8 cellular contexts compared by ENCODE assay signal in genomic region chr2:136381722-136382633, GRCh38.
A peak's percentile ranks its signal among the peaks of the same experiment; 100 is the strongest.
DNase-seq lines count a peak whose midpoint lies in the region; ATAC-seq and TF ChIP-seq lines count a peak whose summit lies in the region.

No MANE protein-coding gene starts in this region.

- no peak overlapping the region for H3K56ac ChIP-seq in mesendoderm (ENCODE audit: low read length)

- H2BK120ac ChIP-seq in mesendoderm (ENCODE audit: low read depth, low read length): no peak overlapping the region

- no peaks in the 10 kb centered on the region for H3K27me3 ChIP-seq in mesendoderm (ENCODE audit: insufficient read depth, low read length, poor library complexity)

- no peak overlapping the region for H3K27ac ChIP-seq in mesendoderm (ENCODE audit: low read depth, low read length)

- CTCF ChIA-PET in activated naive CD4-positive, alpha-beta T cell treated with anti-CD3 and anti-CD28 coated beads for 36 hours (lab: Charles Lee): interaction anchor here (0.9 to 7.6 kb wide), 8 partner anchors 13 to 506 kb away, joined by 3 to 71 read pairs (median 6); partner anchors contain the start of gene MCM6

- H3K36me3 ChIP-seq in mesendoderm (ENCODE audit: control insufficient read depth, insufficient read depth, low read length): no peaks in the 10 kb centered on the region

- no peak overlapping the region for H3K18ac ChIP-seq in mesendoderm (ENCODE audit: low read length)

- no peak overlapping the region for H2BK5ac ChIP-seq in mesendoderm (ENCODE audit: low read length)

- H3K4ac ChIP-seq in mesendoderm (ENCODE audit: low read depth, low read length): no peak overlapping the region

- no peak overlapping the region for H3K4me2 ChIP-seq in mesendoderm (ENCODE audit: low read length)

- no peak overlapping the region for H3K9ac ChIP-seq in mesendoderm (ENCODE audit: low read length)

- no peak overlapping the region for H3K4me3 ChIP-seq in mesendoderm (ENCODE audit: low read length)

- no peak overlapping the region for H4K8ac ChIP-seq in mesendoderm (ENCODE audit: low read depth, low read length)

- DNase-seq in activated naive CD4-positive, alpha-beta T cell treated with anti-CD3 and anti-CD28 coated beads for 36 hours: peak; percentile 96
- DNase-seq in stimulated activated CD4-positive, alpha-beta T cell treated with anti-CD3 and anti-CD28 coated beads, TNF-alpha, amount 100 ng/mL, for 24 hours (ENCODE audit: low read depth in 3 of 3): peak; percentile 45 to 73 (median 61)
- DNase-seq in islet precursor cell (no peak), NCI-H2081 (lab: John Stamatoyannopoulos, UW) (no peak), mesendoderm (no peak)

- H3K27ac Mint-ChIP-seq in activated naive CD4-positive, alpha-beta T cell treated with anti-CD3 and anti-CD28 coated beads for 36 hours: peak overlapping the region; percentile 87

- intact Hi-C loops in activated naive CD4-positive, alpha-beta T cell treated with anti-CD3 and anti-CD28 coated beads for 36 hours (cut with micrococcal nuclease): loop anchor here (1.0 to 10.0 kb wide), 20 partner anchors 20 to 1464 kb away; partner anchors contain the start of genes CCNT2, DARS1, MCM6 and R3HDM1

- no peaks in the 10 kb centered on the region for H3K9me3 Mint-ChIP-seq in activated naive CD4-positive, alpha-beta T cell treated with anti-CD3 and anti-CD28 coated beads for 36 hours

- H3K27me3 Mint-ChIP-seq in activated naive CD4-positive, alpha-beta T cell treated with anti-CD3 and anti-CD28 coated beads for 36 hours (ENCODE audit: low read depth): no peaks in the 10 kb centered on the region

- H3K79me2 ChIP-seq in mesendoderm (ENCODE audit: control insufficient read depth, insufficient read depth, low read length): no peaks in the 10 kb centered on the region

- ATAC-seq in GM18499 (IDR thresholded peaks at IDR 0.05; ENCODE audit: insufficient read depth, unreplicated experiment): peak; percentile 67
- peak; percentile 81 for ATAC-seq in HG02763 (IDR thresholded peaks at IDR 0.05; ENCODE audit: unreplicated experiment)

- no peaks in the 10 kb centered on the region for H3K79me1 ChIP-seq in mesendoderm (ENCODE audit: low read length)

- H3K4me1 ChIP-seq in mesendoderm (ENCODE audit: control insufficient read depth, low read depth, low read length): no peaks in the 10 kb centered on the region

- no peak overlapping the region for H2AK5ac ChIP-seq in mesendoderm (ENCODE audit: low read length)

- WGBS in mesendoderm (ENCODE audit: extremely low coverage, insufficient coverage, low lambda C conversion rate): no CpG with 5 or more reads among the region's 14 CpGs

- H3K23ac ChIP-seq in mesendoderm (ENCODE audit: low read length): no peak overlapping the region

- peak; percentile 82 for TF ChIP-seq POLR2A in Raji (IDR thresholded peaks at IDR 0.05; ENCODE audit: insufficient read depth, low read depth, low read length)

- H3K4me3 Mint-ChIP-seq in activated naive CD4-positive, alpha-beta T cell treated with anti-CD3 and anti-CD28 coated beads for 36 hours: peak overlapping the region; percentile 48

- H4K5ac ChIP-seq in mesendoderm (ENCODE audit: low read length): no peak overlapping the region

- peaks cover 61% of the 10 kb centered on the region for H3K4me1 Mint-ChIP-seq in activated naive CD4-positive, alpha-beta T cell treated with anti-CD3 and anti-CD28 coated beads for 36 hours (ENCODE audit: low read depth)

- H2BK15ac ChIP-seq in mesendoderm (replicated peaks; ENCODE audit: low read depth): no peak overlapping the region

- H3K36me3 Mint-ChIP-seq in activated naive CD4-positive, alpha-beta T cell treated with anti-CD3 and anti-CD28 coated beads for 36 hours (ENCODE audit: low read depth): no peaks in the 10 kb centered on the region

Comparison
In these comparisons a context has a peak if more than half of its experiments do, and no peak if none do; other contexts are left out.
1. DNase-seq: peak in activated naive CD4-positive, alpha-beta T cell treated with anti-CD3 and anti-CD28 coated beads for 36 hours (single experiment) and stimulated activated CD4-positive, alpha-beta T cell treated with anti-CD3 and anti-CD28 coated beads, TNF-alpha, amount 100 ng/mL, for 24 hours (3 of 3); none in islet precursor cell (single experiment), NCI-H2081 (0 of 2) and mesendoderm (single experiment).